19 cellular contexts compared by ENCODE assay signal in genomic region chr3:29554584-29554983, GRCh38.
"Had no signal": no experiment of that assay in that cellular context is flagged by ENCODE, and none has a peak within 500 bp of the region (broad histone marks: within the 10 kb centered on the region; RNA-seq: fewer than 3 reads in every experiment).

No MANE protein-coding gene starts in this region.

- H3K4me3 ChIP-seq: coronary artery, dorsolateral prefrontal cortex, heart left ventricle, mucosa of descending colon, tibial artery, upper lobe of left lung, uterus had no signal

- H3K4me1 Mint-ChIP-seq: naive thymus-derived CD8-positive, alpha-beta T cell had no signal

- H3K4me3 Mint-ChIP-seq: naive thymus-derived CD8-positive, alpha-beta T cell had no signal

- DNase-seq: dorsolateral prefrontal cortex; effector CD8-positive, alpha-beta T cell; heart left ventricle; hippocampal formation; left colon; mammary epithelial cell; mucosa of descending colon; naive thymus-derived CD8-positive, alpha-beta T cell; posterior cingulate gyrus; stimulated activated CD4-positive, alpha-beta T cell treated with anti-CD3 and anti-CD28 coated beads, Interleukin-12 subunit alpha, Interleukin-12 subunit beta, amount 100 ng/mL, for 4 hours; stimulated activated naive CD4-positive, alpha-beta T cell treated with Interleukin-2 at 50 U/mL for 16 hours; tibial artery; upper lobe of left lung; uterus had no signal

- H3K36me3 Mint-ChIP-seq: naive thymus-derived CD8-positive, alpha-beta T cell had no signal

- H3K36me3 ChIP-seq: neutrophil, tibial artery, upper lobe of left lung, uterus had no signal

- H3K27ac ChIP-seq: coronary artery, dorsolateral prefrontal cortex, neutrophil, tibial artery, upper lobe of left lung, uterus had no signal

- H3K9me3 ChIP-seq: mucosa of descending colon, neutrophil, tibial artery, upper lobe of left lung, uterus had no signal

- H3K27ac Mint-ChIP-seq: naive thymus-derived CD8-positive, alpha-beta T cell had no signal

- H3K27me3 ChIP-seq: heart left ventricle, neutrophil, tibial artery, upper lobe of left lung, uterus had no signal

- FAIRE-seq: frontal cortex had no signal

- ATAC-seq: esophagus mucosa; left colon; mucosa of descending colon; naive thymus-derived CD8-positive, alpha-beta T cell; sciatic nerve had no signal
